Comparison of ENCODE assay signal across 1 cellular context in the genomic region with DNA sequence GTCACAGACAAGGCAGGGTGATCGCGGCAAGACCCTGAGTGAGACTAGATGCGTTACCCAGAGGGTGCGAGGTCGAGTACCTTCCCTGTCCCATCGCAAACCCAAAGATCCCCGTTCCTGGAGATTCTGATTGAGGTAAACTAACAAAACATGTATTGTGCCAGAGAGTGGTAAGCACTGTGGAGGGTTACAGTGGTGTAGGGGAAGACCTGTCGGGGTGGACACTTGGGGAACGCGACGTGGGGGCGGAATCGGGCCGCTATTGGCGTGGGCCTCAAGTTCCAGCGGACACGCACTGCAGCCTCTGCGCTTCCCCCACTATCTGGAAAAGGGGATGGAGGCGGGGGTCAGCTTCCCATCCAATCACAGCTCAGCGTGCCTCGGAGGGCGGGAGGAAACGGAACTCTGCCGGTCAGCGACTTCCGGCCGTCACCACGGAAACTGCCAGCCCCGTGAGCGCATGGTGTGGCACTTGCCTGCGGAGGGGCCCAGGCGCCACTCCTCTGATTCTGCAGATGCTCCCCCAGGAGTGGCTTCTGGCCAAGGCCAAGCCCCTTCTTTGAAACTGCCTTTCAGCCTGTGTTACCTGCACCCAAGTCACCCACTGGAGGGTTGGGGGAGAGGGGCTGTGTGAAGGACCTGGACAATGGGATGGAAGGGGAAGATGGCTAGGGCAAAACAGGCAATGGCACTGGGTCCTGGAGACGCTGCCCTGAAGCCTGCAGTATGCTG.
TF ChIP-seq lines count a peak whose summit lies in the region.

No MANE protein-coding gene starts in this region.

TF ChIP-seq in K562, 482 proteins besides CTCF, POLR2A, EP300 and RAD21 (continued from another document and continues in another):
- TF ChIP-seq, protein P1, sequence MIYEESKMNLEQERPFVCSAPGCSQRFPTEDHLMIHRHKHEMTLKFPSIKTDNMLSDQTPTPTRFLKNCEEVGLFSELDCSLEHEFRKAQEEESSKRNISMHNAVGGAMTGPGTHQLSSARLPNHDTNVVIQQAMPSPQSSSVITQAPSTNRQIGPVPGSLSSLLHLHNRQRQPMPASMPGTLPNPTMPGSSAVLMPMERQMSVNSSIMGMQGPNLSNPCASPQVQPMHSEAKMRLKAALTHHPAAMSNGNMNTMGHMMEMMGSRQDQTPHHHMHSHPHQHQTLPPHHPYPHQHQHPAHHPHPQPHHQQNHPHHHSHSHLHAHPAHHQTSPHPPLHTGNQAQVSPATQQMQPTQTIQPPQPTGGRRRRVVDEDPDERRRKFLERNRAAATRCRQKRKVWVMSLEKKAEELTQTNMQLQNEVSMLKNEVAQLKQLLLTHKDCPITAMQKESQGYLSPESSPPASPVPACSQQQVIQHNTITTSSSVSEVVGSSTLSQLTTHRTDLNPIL (CRISPR knock-in tag; IDR thresholded peaks at IDR 0.05), result no peak
- peak; percentile 62 for TF ChIP-seq BRD9 (IDR thresholded peaks at IDR 0.05; ENCODE audit: low read depth, partially characterized antibody)
- TF ChIP-seq, protein P2, sequence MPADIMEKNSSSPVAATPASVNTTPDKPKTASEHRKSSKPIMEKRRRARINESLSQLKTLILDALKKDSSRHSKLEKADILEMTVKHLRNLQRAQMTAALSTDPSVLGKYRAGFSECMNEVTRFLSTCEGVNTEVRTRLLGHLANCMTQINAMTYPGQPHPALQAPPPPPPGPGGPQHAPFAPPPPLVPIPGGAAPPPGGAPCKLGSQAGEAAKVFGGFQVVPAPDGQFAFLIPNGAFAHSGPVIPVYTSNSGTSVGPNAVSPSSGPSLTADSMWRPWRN (IDR thresholded peaks at IDR 0.05; ENCODE audit: low read depth), result peak; percentile 28; the same call in 1 of the 2 replicates
- peak; percentile 76; the same call in 1 of the 2 replicates for TF ChIP-seq HDAC8 (tag; IDR thresholded peaks at IDR 0.05)
- TF ChIP-seq, protein P3, sequence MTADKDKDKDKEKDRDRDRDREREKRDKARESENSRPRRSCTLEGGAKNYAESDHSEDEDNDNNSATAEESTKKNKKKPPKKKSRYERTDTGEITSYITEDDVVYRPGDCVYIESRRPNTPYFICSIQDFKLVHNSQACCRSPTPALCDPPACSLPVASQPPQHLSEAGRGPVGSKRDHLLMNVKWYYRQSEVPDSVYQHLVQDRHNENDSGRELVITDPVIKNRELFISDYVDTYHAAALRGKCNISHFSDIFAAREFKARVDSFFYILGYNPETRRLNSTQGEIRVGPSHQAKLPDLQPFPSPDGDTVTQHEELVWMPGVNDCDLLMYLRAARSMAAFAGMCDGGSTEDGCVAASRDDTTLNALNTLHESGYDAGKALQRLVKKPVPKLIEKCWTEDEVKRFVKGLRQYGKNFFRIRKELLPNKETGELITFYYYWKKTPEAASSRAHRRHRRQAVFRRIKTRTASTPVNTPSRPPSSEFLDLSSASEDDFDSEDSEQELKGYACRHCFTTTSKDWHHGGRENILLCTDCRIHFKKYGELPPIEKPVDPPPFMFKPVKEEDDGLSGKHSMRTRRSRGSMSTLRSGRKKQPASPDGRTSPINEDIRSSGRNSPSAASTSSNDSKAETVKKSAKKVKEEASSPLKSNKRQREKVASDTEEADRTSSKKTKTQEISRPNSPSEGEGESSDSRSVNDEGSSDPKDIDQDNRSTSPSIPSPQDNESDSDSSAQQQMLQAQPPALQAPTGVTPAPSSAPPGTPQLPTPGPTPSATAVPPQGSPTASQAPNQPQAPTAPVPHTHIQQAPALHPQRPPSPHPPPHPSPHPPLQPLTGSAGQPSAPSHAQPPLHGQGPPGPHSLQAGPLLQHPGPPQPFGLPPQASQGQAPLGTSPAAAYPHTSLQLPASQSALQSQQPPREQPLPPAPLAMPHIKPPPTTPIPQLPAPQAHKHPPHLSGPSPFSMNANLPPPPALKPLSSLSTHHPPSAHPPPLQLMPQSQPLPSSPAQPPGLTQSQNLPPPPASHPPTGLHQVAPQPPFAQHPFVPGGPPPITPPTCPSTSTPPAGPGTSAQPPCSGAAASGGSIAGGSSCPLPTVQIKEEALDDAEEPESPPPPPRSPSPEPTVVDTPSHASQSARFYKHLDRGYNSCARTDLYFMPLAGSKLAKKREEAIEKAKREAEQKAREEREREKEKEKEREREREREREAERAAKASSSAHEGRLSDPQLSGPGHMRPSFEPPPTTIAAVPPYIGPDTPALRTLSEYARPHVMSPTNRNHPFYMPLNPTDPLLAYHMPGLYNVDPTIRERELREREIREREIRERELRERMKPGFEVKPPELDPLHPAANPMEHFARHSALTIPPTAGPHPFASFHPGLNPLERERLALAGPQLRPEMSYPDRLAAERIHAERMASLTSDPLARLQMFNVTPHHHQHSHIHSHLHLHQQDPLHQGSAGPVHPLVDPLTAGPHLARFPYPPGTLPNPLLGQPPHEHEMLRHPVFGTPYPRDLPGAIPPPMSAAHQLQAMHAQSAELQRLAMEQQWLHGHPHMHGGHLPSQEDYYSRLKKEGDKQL (CRISPR knock-in tag; IDR thresholded peaks at IDR 0.05; ENCODE audit: borderline replicate concordance), result no peak
- TF ChIP-seq MBD2 (IDR thresholded peaks at IDR 0.05; ENCODE audit: borderline replicate concordance, low read depth), result no peak; the same call in 1 of the 2 replicates
- no peak for TF ChIP-seq TCFL5 (CRISPR knock-in tag; conservative IDR thresholded peaks at IDR 0.05)
- TF ChIP-seq NCOR1 (IDR thresholded peaks at IDR 0.05), result no peak; the same call in 1 of the 2 replicates
- TF ChIP-seq GATA2 (CRISPR knock-in tag; IDR thresholded peaks at IDR 0.05), result 0 out of 2 replicates have a peak, but pooled peaks have one; percentile 10
- no peak for TF ChIP-seq ZNF431 (CRISPR knock-in tag; IDR thresholded peaks at IDR 0.05)
- TF ChIP-seq CHD1 (IDR thresholded peaks at IDR 0.05; ENCODE audit: low read length), result peak; percentile 97
- TF ChIP-seq NR2C1 (IDR thresholded peaks at IDR 0.05), result peak; percentile 79
- TF ChIP-seq NR2C1 (tag; IDR thresholded peaks at IDR 0.05), result peak; percentile 78
- no peak for TF ChIP-seq DACH1 (IDR thresholded peaks at IDR 0.05; ENCODE audit: partially characterized antibody)
- TF ChIP-seq ZNF79 (CRISPR knock-in tag; IDR thresholded peaks at IDR 0.05; ENCODE audit: low read depth), result no peak
- TF ChIP-seq, protein P4, sequence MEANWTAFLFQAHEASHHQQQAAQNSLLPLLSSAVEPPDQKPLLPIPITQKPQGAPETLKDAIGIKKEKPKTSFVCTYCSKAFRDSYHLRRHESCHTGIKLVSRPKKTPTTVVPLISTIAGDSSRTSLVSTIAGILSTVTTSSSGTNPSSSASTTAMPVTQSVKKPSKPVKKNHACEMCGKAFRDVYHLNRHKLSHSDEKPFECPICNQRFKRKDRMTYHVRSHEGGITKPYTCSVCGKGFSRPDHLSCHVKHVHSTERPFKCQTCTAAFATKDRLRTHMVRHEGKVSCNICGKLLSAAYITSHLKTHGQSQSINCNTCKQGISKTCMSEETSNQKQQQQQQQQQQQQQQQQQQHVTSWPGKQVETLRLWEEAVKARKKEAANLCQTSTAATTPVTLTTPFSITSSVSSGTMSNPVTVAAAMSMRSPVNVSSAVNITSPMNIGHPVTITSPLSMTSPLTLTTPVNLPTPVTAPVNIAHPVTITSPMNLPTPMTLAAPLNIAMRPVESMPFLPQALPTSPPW (CRISPR knock-in tag; IDR thresholded peaks at IDR 0.05), result peak; percentile 87
- no peak for TF ChIP-seq HDAC3 (IDR thresholded peaks at IDR 0.05; ENCODE audit: borderline replicate concordance, partially characterized antibody)
- TF ChIP-seq HEY1 (CRISPR knock-in tag; IDR thresholded peaks at IDR 0.05; ENCODE audit: borderline replicate concordance), result no peak
- TF ChIP-seq MECOM (CRISPR knock-in tag; IDR thresholded peaks at IDR 0.05), result no peak
- TF ChIP-seq, protein P5, sequence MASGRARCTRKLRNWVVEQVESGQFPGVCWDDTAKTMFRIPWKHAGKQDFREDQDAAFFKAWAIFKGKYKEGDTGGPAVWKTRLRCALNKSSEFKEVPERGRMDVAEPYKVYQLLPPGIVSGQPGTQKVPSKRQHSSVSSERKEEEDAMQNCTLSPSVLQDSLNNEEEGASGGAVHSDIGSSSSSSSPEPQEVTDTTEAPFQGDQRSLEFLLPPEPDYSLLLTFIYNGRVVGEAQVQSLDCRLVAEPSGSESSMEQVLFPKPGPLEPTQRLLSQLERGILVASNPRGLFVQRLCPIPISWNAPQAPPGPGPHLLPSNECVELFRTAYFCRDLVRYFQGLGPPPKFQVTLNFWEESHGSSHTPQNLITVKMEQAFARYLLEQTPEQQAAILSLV (tag; IDR thresholded peaks at IDR 0.05), result no peak
- no peak for TF ChIP-seq POLR2AphosphoS2 (IDR thresholded peaks at IDR 0.05; ENCODE audit: low read length)
- no peak for TF ChIP-seq MTA2 (IDR thresholded peaks at IDR 0.05; ENCODE audit: low read depth)
- TF ChIP-seq, protein P6, sequence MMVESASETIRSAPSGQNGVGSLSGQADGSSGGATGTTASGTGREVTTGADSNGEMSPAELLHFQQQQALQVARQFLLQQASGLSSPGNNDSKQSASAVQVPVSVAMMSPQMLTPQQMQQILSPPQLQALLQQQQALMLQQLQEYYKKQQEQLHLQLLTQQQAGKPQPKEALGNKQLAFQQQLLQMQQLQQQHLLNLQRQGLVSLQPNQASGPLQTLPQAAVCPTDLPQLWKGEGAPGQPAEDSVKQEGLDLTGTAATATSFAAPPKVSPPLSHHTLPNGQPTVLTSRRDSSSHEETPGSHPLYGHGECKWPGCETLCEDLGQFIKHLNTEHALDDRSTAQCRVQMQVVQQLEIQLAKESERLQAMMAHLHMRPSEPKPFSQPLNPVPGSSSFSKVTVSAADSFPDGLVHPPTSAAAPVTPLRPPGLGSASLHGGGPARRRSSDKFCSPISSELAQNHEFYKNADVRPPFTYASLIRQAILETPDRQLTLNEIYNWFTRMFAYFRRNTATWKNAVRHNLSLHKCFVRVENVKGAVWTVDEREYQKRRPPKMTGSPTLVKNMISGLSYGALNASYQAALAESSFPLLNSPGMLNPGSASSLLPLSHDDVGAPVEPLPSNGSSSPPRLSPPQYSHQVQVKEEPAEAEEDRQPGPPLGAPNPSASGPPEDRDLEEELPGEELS (CRISPR knock-in tag; IDR thresholded peaks at IDR 0.05; ENCODE audit: borderline replicate concordance), result peak; percentile 82; the same call in 1 of the 2 replicates
- TF ChIP-seq NFRKB (IDR thresholded peaks at IDR 0.05; ENCODE audit: low read depth), result peak; percentile 98
- no peak for TF ChIP-seq ZC3H8 (IDR thresholded peaks at IDR 0.05)
- no peak for TF ChIP-seq NFE2 (IDR thresholded peaks at IDR 0.05; ENCODE audit: low read depth)
- TF ChIP-seq GABPA (tag; conservative IDR thresholded peaks at IDR 0.05; ENCODE audit: low read depth), result peak; percentile 93
- TF ChIP-seq BRD4 (IDR thresholded peaks at IDR 0.05), result peak; percentile 98
- TF ChIP-seq EHMT2 (IDR thresholded peaks at IDR 0.05), result no peak
- TF ChIP-seq KDM2B (CRISPR knock-in tag; IDR thresholded peaks at IDR 0.05), result no peak
- TF ChIP-seq, protein P7, sequence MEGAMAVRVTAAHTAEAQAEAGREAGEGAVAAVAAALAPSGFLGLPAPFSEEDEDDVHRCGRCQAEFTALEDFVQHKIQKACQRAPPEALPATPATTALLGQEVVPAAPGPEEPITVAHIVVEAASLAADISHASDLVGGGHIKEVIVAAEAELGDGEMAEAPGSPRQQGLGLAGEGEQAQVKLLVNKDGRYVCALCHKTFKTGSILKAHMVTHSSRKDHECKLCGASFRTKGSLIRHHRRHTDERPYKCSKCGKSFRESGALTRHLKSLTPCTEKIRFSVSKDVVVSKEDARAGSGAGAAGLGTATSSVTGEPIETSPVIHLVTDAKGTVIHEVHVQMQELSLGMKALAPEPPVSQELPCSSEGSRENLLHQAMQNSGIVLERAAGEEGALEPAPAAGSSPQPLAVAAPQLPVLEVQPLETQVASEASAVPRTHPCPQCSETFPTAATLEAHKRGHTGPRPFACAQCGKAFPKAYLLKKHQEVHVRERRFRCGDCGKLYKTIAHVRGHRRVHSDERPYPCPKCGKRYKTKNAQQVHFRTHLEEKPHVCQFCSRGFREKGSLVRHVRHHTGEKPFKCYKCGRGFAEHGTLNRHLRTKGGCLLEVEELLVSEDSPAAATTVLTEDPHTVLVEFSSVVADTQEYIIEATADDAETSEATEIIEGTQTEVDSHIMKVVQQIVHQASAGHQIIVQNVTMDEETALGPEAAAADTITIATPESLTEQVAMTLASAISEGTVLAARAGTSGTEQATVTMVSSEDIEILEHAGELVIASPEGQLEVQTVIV (CRISPR knock-in tag; IDR thresholded peaks at IDR 0.05; ENCODE audit: borderline replicate concordance), result no peak; the same call in 1 of the 2 replicates
- TF ChIP-seq ZNF311 (CRISPR knock-in tag; IDR thresholded peaks at IDR 0.05), result no peak
- no peak for TF ChIP-seq ZNF282 (CRISPR knock-in tag; IDR thresholded peaks at IDR 0.05)
- TF ChIP-seq, protein P8, sequence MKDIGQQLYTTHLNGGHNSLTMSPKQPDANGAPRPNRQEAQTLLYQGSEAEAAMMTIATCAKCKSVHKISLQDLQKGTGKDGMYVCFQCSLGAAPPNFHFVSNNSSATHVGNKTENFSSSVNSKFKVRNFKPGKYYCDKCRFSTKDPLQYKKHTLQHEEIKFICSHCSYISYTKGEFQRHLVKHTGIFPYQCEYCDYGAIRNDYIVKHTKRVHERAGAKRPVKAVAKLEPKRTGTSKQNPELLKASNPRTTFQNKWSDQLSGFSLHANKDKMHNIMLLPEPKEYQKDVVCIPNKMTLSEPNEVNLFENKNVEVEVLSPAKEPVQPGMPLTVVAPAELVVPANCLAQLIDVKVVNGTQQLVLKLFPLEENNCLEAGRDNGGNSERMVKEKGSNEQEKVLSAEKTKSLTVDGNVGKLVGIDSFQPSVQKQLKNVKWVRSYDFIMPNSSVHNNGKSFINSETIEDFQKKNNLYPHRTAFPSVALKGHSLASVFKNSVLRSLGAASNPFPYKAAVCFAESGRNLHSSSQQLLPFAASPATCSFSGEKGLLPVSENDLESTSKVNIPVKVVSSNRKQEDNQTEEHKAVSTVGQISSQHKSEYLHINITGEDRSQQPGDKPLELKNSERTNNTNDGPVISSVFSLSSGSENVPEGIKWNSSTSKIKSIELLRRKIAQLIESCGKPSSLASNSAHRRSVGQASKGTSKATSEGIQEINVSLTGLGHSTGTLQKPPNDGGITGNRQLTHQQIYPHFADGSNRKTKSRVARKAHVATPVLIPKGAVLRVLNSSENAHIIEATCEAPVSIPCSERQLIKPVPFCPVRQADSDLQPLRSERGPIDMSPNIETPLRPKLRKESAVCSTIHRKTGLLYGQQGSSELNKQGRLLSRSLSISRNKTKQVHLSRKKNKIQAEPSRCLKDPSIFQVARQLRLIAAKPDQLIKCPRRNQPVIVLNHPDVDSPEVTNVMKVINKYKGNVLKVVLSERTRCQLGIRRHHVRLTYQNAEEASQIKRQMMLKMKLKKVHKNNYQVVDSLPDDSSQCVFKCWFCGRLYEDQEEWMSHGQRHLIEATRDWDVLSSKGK (CRISPR knock-in tag; IDR thresholded peaks at IDR 0.05), result no peak
- TF ChIP-seq, protein P9, sequence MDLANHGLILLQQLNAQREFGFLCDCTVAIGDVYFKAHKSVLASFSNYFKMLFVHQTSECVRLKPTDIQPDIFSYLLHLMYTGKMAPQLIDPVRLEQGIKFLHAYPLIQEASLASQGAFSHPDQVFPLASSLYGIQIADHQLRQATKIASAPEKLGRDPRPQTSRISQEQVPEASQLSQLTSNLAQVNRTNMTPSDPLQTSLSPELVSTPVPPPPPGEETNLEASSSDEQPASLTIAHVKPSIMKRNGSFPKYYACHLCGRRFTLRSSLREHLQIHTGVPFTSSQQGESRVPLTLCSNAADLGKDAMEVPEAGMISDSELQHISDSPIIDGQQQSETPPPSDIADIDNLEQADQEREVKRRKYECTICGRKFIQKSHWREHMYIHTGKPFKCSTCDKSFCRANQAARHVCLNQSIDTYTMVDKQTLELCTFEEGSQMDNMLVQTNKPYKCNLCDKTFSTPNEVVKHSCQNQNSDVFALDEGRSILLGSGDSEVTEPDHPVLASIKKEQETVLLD (IDR thresholded peaks at IDR 0.05), result no peak
- no peak for TF ChIP-seq HSF4 (CRISPR knock-in tag; IDR thresholded peaks at IDR 0.05; ENCODE audit: borderline replicate concordance)
- no peak for TF ChIP-seq SP2 (IDR thresholded peaks at IDR 0.05; ENCODE audit: extremely low read depth, low read depth, low read length, poor library complexity, severe bottlenecking)
- TF ChIP-seq SRSF3 (IDR thresholded peaks at IDR 0.05; ENCODE audit: insufficient read depth, low read length), result no peak
- 0 out of 2 replicates have a peak, but pooled peaks have one; percentile 11 for TF ChIP-seq ELF4 (CRISPR knock-in tag; IDR thresholded peaks at IDR 0.05)
- TF ChIP-seq TARDBP (IDR thresholded peaks at IDR 0.05), result peak; percentile 61; the same call in 1 of the 2 replicates
